9 cellular contexts compared by ENCODE assay signal in the genomic region with DNA sequence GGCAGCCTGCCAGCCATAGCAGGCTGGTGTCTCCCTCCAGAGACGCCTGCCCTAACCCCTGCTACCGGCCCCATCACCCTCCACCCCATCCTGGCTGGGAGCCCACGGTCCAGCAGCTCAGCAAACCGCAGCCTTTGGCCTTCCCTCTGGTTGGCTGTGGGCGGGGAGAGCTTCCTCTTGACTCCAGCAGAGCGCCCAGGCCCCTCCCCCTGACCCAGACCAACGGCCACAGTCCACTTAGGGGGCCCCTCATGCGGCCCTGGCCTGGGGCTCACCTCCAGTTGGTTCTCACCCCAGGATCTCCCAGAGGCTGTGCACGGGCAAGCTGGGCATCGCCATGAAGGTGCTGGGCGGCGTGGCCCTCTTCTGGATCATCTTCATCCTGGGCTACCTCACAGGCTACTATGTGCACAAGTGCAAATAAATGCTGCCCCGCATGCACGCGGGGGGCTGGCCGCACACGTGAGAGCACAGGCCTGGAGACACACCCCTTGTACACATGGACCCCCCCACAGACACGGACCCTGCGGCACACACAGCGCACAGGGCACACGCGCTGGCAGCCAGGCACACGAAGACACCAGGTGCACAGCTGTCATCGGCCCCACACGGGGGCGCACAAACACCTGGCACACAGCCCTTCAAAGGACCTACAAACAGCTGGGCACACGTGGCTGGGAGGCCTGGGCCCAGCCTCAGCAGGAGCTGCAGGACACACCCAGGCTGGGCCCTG. TPM values are rescaled to one million over a fixed set of nuclear protein-coding genes. Genes with fewer than 3 reads are reported as not detected.
DNase-seq lines count a peak whose midpoint lies in the region; ATAC-seq, FAIRE-seq and TF ChIP-seq lines count a peak whose summit lies in the region.
"Had no signal": no experiment of that assay in that cellular context is flagged by ENCODE, and none has a peak within 500 bp of the region (broad histone marks: within the 10 kb centered on the region; RNA-seq: fewer than 3 reads in every experiment).

No MANE protein-coding gene starts in this region.

- H3K9ac ChIP-seq in smooth muscle cell (ENCODE audit: low read depth), result no peak overlapping the region

- H3K27me3 ChIP-seq in heart right ventricle, result peaks cover 0 to 22% (median 0%) of the 10 kb centered on the region in 7 donors
- H3K27me3 ChIP-seq in smooth muscle cell (ENCODE audit: low read depth), result no peaks in the 10 kb centered on the region

- intact Hi-C loops in heart right ventricle (cut with DNase I), result no loop called here

- H3K27ac ChIP-seq in heart right ventricle (peak overlapping the region in 1 of 10 donors; percentile 19), smooth muscle cell (ENCODE audit: low read depth) (no peak overlapping the region)

- peaks cover 0 to 32% (median 19%) of the 10 kb centered on the region in 9 donors for H3K36me3 ChIP-seq in heart right ventricle
- no peaks in the 10 kb centered on the region for H3K36me3 ChIP-seq in smooth muscle cell (ENCODE audit: low read depth)

- TF ChIP-seq CTCF in D721Med (IDR thresholded peaks at IDR 0.05; ENCODE audit: insufficient read depth, missing control alignments) (peak; percentile 29), heart right ventricle (IDR thresholded peaks at IDR 0.05) (peak in 1 of 9 donors; percentile 31), smooth muscle cell (IDR thresholded peaks at IDR 0.05; ENCODE audit: borderline replicate concordance, insufficient read depth, poor library complexity, severe bottlenecking) (peak; percentile 11)

- no peaks in the 10 kb centered on the region for H4K20me1 ChIP-seq in smooth muscle cell (ENCODE audit: low read depth)

- H3K4me1 ChIP-seq in heart right ventricle (peaks cover 22 to 63% (median 40%) of the 10 kb centered on the region in 9 donors), smooth muscle cell (ENCODE audit: low read depth) (peaks cover 15% of the 10 kb centered on the region)

- H3K9me3 ChIP-seq in heart right ventricle (no peaks in the 10 kb centered on the region), smooth muscle cell (replicated peaks; ENCODE audit: low read depth) (no peaks in the 10 kb centered on the region)

- H3K79me2 ChIP-seq in smooth muscle cell (ENCODE audit: low read depth), result no peaks in the 10 kb centered on the region

- ATAC-seq in heart right ventricle, result peak in 4 of 8 donors; percentile 3 to 25 (median 8)

- 36 to 40% methylated on average over 27 of the region's 27 CpGs for WGBS in heart right ventricle, 2 donors
- WGBS in smooth muscle cell (ENCODE audit: low lambda C conversion rate), result 49% methylated on average over 27 of the region's 27 CpGs

- no peak overlapping the region for H3K4me3 ChIP-seq in heart right ventricle
- H3K4me3 ChIP-seq in smooth muscle cell, result no peak overlapping the region

- peak overlapping the region; percentile 48 for H3K4me2 ChIP-seq in smooth muscle cell

- peaks cover 3% of the 10 kb centered on the region for H3F3A ChIP-seq in smooth muscle cell (ENCODE audit: low read depth)

- H2AFZ ChIP-seq in smooth muscle cell (ENCODE audit: low read depth), result no peak overlapping the region

- FAIRE-seq in D721Med (lab: Jason Lieb, UNC), result no peak
- FAIRE-seq in RCC 7860 (lab: Jason Lieb, UNC), result no peak

- DNase-seq in D721Med (ENCODE audit: insufficient read length, low spot score) (no peak), HPDE6-E6E7 (ENCODE audit: extremely low spot score) (peak; percentile 75), RCC 7860 (ENCODE audit: low spot score) (peak; percentile 51), heart right ventricle (peak; percentile 46 to 54), smooth muscle cell (lab: John Stamatoyannopoulos, UW; ENCODE audit: unreplicated experiment) (peak; percentile 20), NCI-H2029 treated with DMSO at 0.1 percent for 48 hours (lab: John Stamatoyannopoulos, UW) (no peak), dedifferentiated amniotic fluid mesenchymal stem cell (ENCODE audit: extremely low spot score) (no peak)
- peak; percentile 64 for DNase-seq in activated naive CD4-positive, alpha-beta T cell treated with Interleukin-2 at 50 U/mL for 16 hours

RNA-seq across cellular contexts. Expression of gene SMIM1, which starts 3.1 kb away (rescaled TPM):
- 10 to 100 TPM in 5 of 10 donors, 1 to 10 TPM in 5; 6.2 to 24.5 (median 9.7) TPM for total RNA-seq in heart right ventricle
- polyA plus RNA-seq in heart right ventricle, result 10 to 100 TPM in 1 of 2 donors, 1 to 10 TPM in 1; 4.0 to 33.9 TPM
- total RNA-seq in smooth muscle cell, result 1.3 and 5.3 TPM in 2 replicates
- 14.9 and 15.2 TPM in 2 replicates for polyA plus RNA-seq in smooth muscle cell

RNA-seq across cellular contexts. Expression of gene LRRC47, which starts 20.6 kb away (rescaled TPM):
- total RNA-seq in heart right ventricle (10 to 100 TPM; 54.9 to 85.4 (median 73.9) TPM), smooth muscle cell (24.9 and 31.6 TPM in 2 replicates)
- polyA plus RNA-seq in heart right ventricle (10 to 100 TPM; 17.6 to 28.1 TPM), smooth muscle cell (37.3 and 38.0 TPM in 2 replicates)

RNA-seq across cellular contexts. Expression of gene CCDC27, which starts 23.4 kb away (rescaled TPM):
- total RNA-seq in heart right ventricle (not detected), smooth muscle cell (not detected in 2 replicates)
- polyA plus RNA-seq in heart right ventricle (under 1 TPM in 1 of 2 donors, not detected in 1; 0.03 TPM), smooth muscle cell (not detected in 2 replicates)
- total RNA-seq: pulmonary artery endothelial cell had no signal

Comparison
In these comparisons a context has a peak if more than half of its experiments do, and no peak if none do; other contexts are left out.
1. DNase-seq: peak in HPDE6-E6E7 (single experiment), RCC 7860 (single experiment), activated naive CD4-positive, alpha-beta T cell treated with Interleukin-2 at 50 U/mL for 16 hours (single experiment), heart right ventricle (2 of 2) and smooth muscle cell (single experiment); none in D721Med (single experiment), NCI-H2029 treated with DMSO at 0.1 percent for 48 hours (single experiment) and dedifferentiated amniotic fluid mesenchymal stem cell (single experiment).